8 cellular contexts compared by ENCODE assay signal in genomic region chr10:68988530-68989316, GRCh38. TPM values are rescaled to one million over a fixed set of nuclear protein-coding genes. Genes with fewer than 3 reads are reported as not detected.
DNase-seq lines count a peak whose midpoint lies in the region; ATAC-seq, FAIRE-seq and TF ChIP-seq lines count a peak whose summit lies in the region.

Gene KIFBP (plus strand): TSS chr10:68988803. CDS start chr10:68988833, 30 bp downstream.

- no peaks in the 10 kb centered on the region for H3K27me3 ChIP-seq in BLaER1
- H3K27me3 ChIP-seq in colonic mucosa, result no peaks in the 10 kb centered on the region
- H3K27me3 ChIP-seq in layer of hippocampus (ENCODE audit: control insufficient read depth, insufficient read depth, low read length), result no peaks in the 10 kb centered on the region

- ATAC-seq in HG03457 (IDR thresholded peaks at IDR 0.05; ENCODE audit: unreplicated experiment), result peak; percentile 73

- intact Hi-C loops in activated CD4-positive, alpha-beta T cell treated with anti-CD3 and anti-CD28 coated beads, Interleukin-2, amount 10 ng/mL, durations not matched to agents 24 days and 14 days (cut with micrococcal nuclease), result loop anchor here (1.0 to 10.0 kb wide), 5 partner anchors 9 to 406 kb away; partner anchors contain the start of genes SUPV3L1 and VPS26A
- intact Hi-C loops in colonic mucosa (cut with DNase I), result no loop called here

- H3K27me3 Mint-ChIP-seq in activated CD4-positive, alpha-beta T cell treated with anti-CD3 and anti-CD28 coated beads, Interleukin-2, amount 10 ng/mL, durations not matched to agents 24 days and 14 days, result no peaks in the 10 kb centered on the region

- H3K27ac ChIP-seq in BLaER1 (peak within 1 kb of the TSS; percentile 74), colonic mucosa (peak within 1 kb of the TSS; percentile 75), layer of hippocampus (ENCODE audit: low read depth, low read length) (peak within 1 kb of the TSS; percentile 82)

- DNase-seq in GM19239 (ENCODE audit: insufficient read length, low spot score) (peak; percentile 80), NCI-H524 (lab: John Stamatoyannopoulos, UW) (peak; percentile 68 to 87), colonic mucosa (peak; percentile 97)
- DNase-seq in activated CD4-positive, alpha-beta T cell treated with anti-CD3 and anti-CD28 coated beads, Interleukin-2, amount 10 ng/mL, durations not matched to agents 24 days and 14 days, result peak; percentile 95
- DNase-seq in stimulated activated CD4-positive, alpha-beta T cell treated with anti-CD3 and anti-CD28 coated beads, Interleukin-1b, Interleukin-23, amount 100 ng/mL, for 4 hours (ENCODE audit: low read depth in 2 of 2), result peak; percentile 57 to 63

- no peaks in the 10 kb centered on the region for H3K9me3 Mint-ChIP-seq in activated CD4-positive, alpha-beta T cell treated with anti-CD3 and anti-CD28 coated beads, Interleukin-2, amount 10 ng/mL, durations not matched to agents 24 days and 14 days

- H3K36me3 ChIP-seq in BLaER1, result peaks cover 19% of the 10 kb centered on the region
- H3K36me3 ChIP-seq in colonic mucosa, result no peaks in the 10 kb centered on the region

- TF ChIP-seq CTCF in colonic mucosa (IDR thresholded peaks at IDR 0.05), result peak; percentile 22

- peak within 1 kb of the TSS; percentile 91 for H3K27ac Mint-ChIP-seq in activated CD4-positive, alpha-beta T cell treated with anti-CD3 and anti-CD28 coated beads, Interleukin-2, amount 10 ng/mL, durations not matched to agents 24 days and 14 days

- peak within 1 kb of the TSS; percentile 92 for H3K4me2 ChIP-seq in BLaER1

- H4K20me1 ChIP-seq in BLaER1, result peaks cover 9% of the 10 kb centered on the region

- H3K36me3 Mint-ChIP-seq in activated CD4-positive, alpha-beta T cell treated with anti-CD3 and anti-CD28 coated beads, Interleukin-2, amount 10 ng/mL, durations not matched to agents 24 days and 14 days (ENCODE audit: low read depth), result peaks cover 26% of the 10 kb centered on the region

- peak within 1 kb of the TSS; percentile 89 for H3K4me3 Mint-ChIP-seq in activated CD4-positive, alpha-beta T cell treated with anti-CD3 and anti-CD28 coated beads, Interleukin-2, amount 10 ng/mL, durations not matched to agents 24 days and 14 days

- no peaks in the 10 kb centered on the region for H3K9me3 ChIP-seq in BLaER1
- H3K9me3 ChIP-seq in colonic mucosa, result no peaks in the 10 kb centered on the region

- peak; percentile 98 for FAIRE-seq in GM19239 (lab: Jason Lieb, UNC)

- peaks cover 41% of the 10 kb centered on the region for H3K4me1 Mint-ChIP-seq in activated CD4-positive, alpha-beta T cell treated with anti-CD3 and anti-CD28 coated beads, Interleukin-2, amount 10 ng/mL, durations not matched to agents 24 days and 14 days

- H3K4me1 ChIP-seq in BLaER1 (peaks cover 30% of the 10 kb centered on the region), colonic mucosa (peaks cover 5% of the 10 kb centered on the region)

- H3K4me3 ChIP-seq in BLaER1 (peak within 1 kb of the TSS; percentile 82), colonic mucosa (peak within 1 kb of the TSS; percentile 91)

- H3K9ac ChIP-seq in BLaER1 (peak within 1 kb of the TSS; percentile 85), colonic mucosa (ENCODE audit: low read depth in 2 of 2, low read length in 2 of 2) (peak within 1 kb of the TSS; percentile 89 to 95)

RNA-seq across cellular contexts. Expression of gene KIFBP, which starts in this region (rescaled TPM):
- 15.0 TPM in 2 replicates for total RNA-seq in activated CD4-positive, alpha-beta T cell treated with anti-CD3 and anti-CD28 coated beads, Interleukin-2, amount 10 ng/mL, durations not matched to agents 24 days and 14 days
- 10 to 100 TPM; 22.1 to 28.6 TPM for total RNA-seq in colonic mucosa

Comparison
In these comparisons a context has a peak if more than half of its experiments do, and no peak if none do; other contexts are left out.
1. Peak in every context shown above with its lines: DNase-seq, ATAC-seq, H3K4me3 ChIP-seq and H3K27ac ChIP-seq.